In the genomic region with DNA sequence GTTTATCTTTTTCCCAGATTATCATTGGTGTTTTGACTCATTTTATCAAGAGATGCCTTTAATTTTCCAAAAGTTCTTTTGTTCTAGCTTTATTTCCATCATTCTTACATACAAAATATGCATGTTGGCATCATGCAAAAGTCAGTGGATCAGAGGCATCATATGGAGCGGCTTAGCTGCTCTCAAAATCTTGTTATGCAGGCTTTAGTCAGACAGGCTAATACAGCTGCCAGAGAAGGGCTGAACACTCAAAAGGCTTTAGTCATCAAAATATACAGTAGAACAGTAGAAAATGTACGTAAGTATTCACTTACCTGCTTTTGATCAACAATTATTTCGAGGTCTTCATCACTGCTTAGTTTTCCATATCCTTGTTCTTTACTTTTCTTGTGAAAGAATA, we compare ENCODE assay signal across 19 cellular contexts.
DNase-seq lines count a peak whose midpoint lies in the region; ATAC-seq and TF ChIP-seq lines count a peak whose summit lies in the region.
"Had no signal": no experiment of that assay in that cellular context is flagged by ENCODE, and none has a peak within 500 bp of the region (broad histone marks: within the 10 kb centered on the region; RNA-seq: fewer than 3 reads in every experiment).

No MANE protein-coding gene starts in this region.

- TF ChIP-seq CTCF in fibroblast of the aortic adventitia (IDR thresholded peaks at IDR 0.05; ENCODE audit: insufficient read depth, low read length): no peak

- H3K4me3 ChIP-seq in fibroblast of the aortic adventitia (ENCODE audit: low read depth, low read length): no peak overlapping the region
- H3K4me3 ChIP-seq: SJSA1 had no signal

- DNase-seq in Ammon's horn (ENCODE audit: low spot score): peak; percentile 49
- peak; percentile 38 for DNase-seq in HCEC 1CT
- peak; percentile 98 for DNase-seq in NCI-H82 (lab: John Stamatoyannopoulos, UW)
- peak; percentile 37 for DNase-seq in fibroblast of the aortic adventitia (ENCODE audit: low read depth)
- DNase-seq in activated CD4-positive, alpha-beta memory T cell treated with anti-CD3 and anti-CD28 coated beads, Interleukin-2, amount 10 ng/mL, durations not matched to agents 7 days and 5 days: no peak
- no peak for DNase-seq in T-helper 17 cell
- DNase-seq: activated CD4-positive, alpha-beta T cell treated with anti-CD3 and anti-CD28 coated beads for 36 hours; activated naive CD4-positive, alpha-beta T cell treated with anti-CD3 and anti-CD28 coated beads, Interleukin-2, amount 50 U/mL, for 16 hours; activated T-cell treated with anti-CD3 and anti-CD28 coated beads for 4 hours; Caco-2; left ventricle myocardium superior; stimulated activated CD4-positive, alpha-beta T cell treated with anti-CD3 and anti-CD28 coated beads, Interleukin-12 subunit alpha, Interleukin-12 subunit beta, amount 100 ng/mL, for 4 hours; stimulated activated naive CD8-positive, alpha-beta T cell treated with anti-CD3 and anti-CD28 coated beads, Interleukin-15, amount 100 ng/mL, for 72 hours; T-helper 9 cell had no signal

- H3K4me1 Mint-ChIP-seq in activated CD4-positive, alpha-beta memory T cell treated with anti-CD3 and anti-CD28 coated beads, Interleukin-2, amount 10 ng/mL, durations not matched to agents 7 days and 5 days: peaks cover 29% of the 10 kb centered on the region
- no peaks in the 10 kb centered on the region for H3K4me1 Mint-ChIP-seq in T-helper 17 cell
- H3K4me1 Mint-ChIP-seq: stimulated activated naive CD8-positive, alpha-beta T cell treated with anti-CD3 and anti-CD28 coated beads, Interleukin-15, amount 100 ng/mL, for 72 hours had no signal

- CTCF ChIA-PET in activated CD4-positive, alpha-beta memory T cell treated with anti-CD3 and anti-CD28 coated beads, Interleukin-2, amount 10 ng/mL, durations not matched to agents 7 days and 5 days (lab: Charles Lee): no interaction called here

- POLR2A ChIA-PET in activated CD4-positive, alpha-beta memory T cell treated with anti-CD3 and anti-CD28 coated beads, Interleukin-2, amount 10 ng/mL, durations not matched to agents 7 days and 5 days (lab: Charles Lee): no interaction called here

- no peak overlapping the region for H3K4me3 Mint-ChIP-seq in activated CD4-positive, alpha-beta memory T cell treated with anti-CD3 and anti-CD28 coated beads, Interleukin-2, amount 10 ng/mL, durations not matched to agents 7 days and 5 days
- H3K4me3 Mint-ChIP-seq in T-helper 17 cell: no peak overlapping the region
- H3K4me3 Mint-ChIP-seq: activated CD4-positive, alpha-beta T cell treated with anti-CD3 and anti-CD28 coated beads for 36 hours; stimulated activated naive CD8-positive, alpha-beta T cell treated with anti-CD3 and anti-CD28 coated beads, Interleukin-15, amount 100 ng/mL, for 72 hours had no signal

- ATAC-seq in T-helper 17 cell: no peak
- ATAC-seq in esophagus mucosa: no peak
- ATAC-seq in HG02571 (IDR thresholded peaks at IDR 0.05; ENCODE audit: unreplicated experiment): no peak
- ATAC-seq: activated CD4-positive, alpha-beta T cell treated with anti-CD3 and anti-CD28 coated beads for 36 hours; HCT116; left ventricle myocardium superior; stimulated activated naive CD8-positive, alpha-beta T cell treated with anti-CD3 and anti-CD28 coated beads, Interleukin-15, amount 100 ng/mL, for 72 hours had no signal

- no peaks in the 10 kb centered on the region for H3K9me3 Mint-ChIP-seq in activated CD4-positive, alpha-beta memory T cell treated with anti-CD3 and anti-CD28 coated beads, Interleukin-2, amount 10 ng/mL, durations not matched to agents 7 days and 5 days
- H3K9me3 Mint-ChIP-seq: brain; stimulated activated naive CD8-positive, alpha-beta T cell treated with anti-CD3 and anti-CD28 coated beads, Interleukin-15, amount 100 ng/mL, for 72 hours had no signal

- H3K27me3 Mint-ChIP-seq in activated CD4-positive, alpha-beta memory T cell treated with anti-CD3 and anti-CD28 coated beads, Interleukin-2, amount 10 ng/mL, durations not matched to agents 7 days and 5 days: peaks cover 16% of the 10 kb centered on the region
- H3K27me3 Mint-ChIP-seq in T-helper 17 cell: peaks cover 20% of the 10 kb centered on the region

- no peaks in the 10 kb centered on the region for H3K9me3 ChIP-seq in T-helper 17 cell (ENCODE audit: control insufficient read depth, low read length, poor library complexity, severe bottlenecking)
- H3K9me3 ChIP-seq: Caco-2, SJSA1 had no signal

- peaks cover 2% of the 10 kb centered on the region for H3K36me3 Mint-ChIP-seq in activated CD4-positive, alpha-beta memory T cell treated with anti-CD3 and anti-CD28 coated beads, Interleukin-2, amount 10 ng/mL, durations not matched to agents 7 days and 5 days (ENCODE audit: low read depth)
- no peaks in the 10 kb centered on the region for H3K36me3 Mint-ChIP-seq in T-helper 17 cell (ENCODE audit: low read depth)
- H3K36me3 Mint-ChIP-seq: brain had no signal

- no peak overlapping the region for H3K27ac Mint-ChIP-seq in activated CD4-positive, alpha-beta memory T cell treated with anti-CD3 and anti-CD28 coated beads, Interleukin-2, amount 10 ng/mL, durations not matched to agents 7 days and 5 days
- no peak overlapping the region for H3K27ac Mint-ChIP-seq in T-helper 17 cell
- H3K27ac Mint-ChIP-seq: activated CD4-positive, alpha-beta T cell treated with anti-CD3 and anti-CD28 coated beads for 36 hours; stimulated activated naive CD8-positive, alpha-beta T cell treated with anti-CD3 and anti-CD28 coated beads, Interleukin-15, amount 100 ng/mL, for 72 hours had no signal

Comparison
In these comparisons a context has a peak if more than half of its experiments do, and no peak if none do; other contexts are left out.
1. DNase-seq: peak in Ammon's horn (single experiment), HCEC 1CT (single experiment), NCI-H82 (single experiment) and fibroblast of the aortic adventitia (single experiment); none in activated CD4-positive, alpha-beta memory T cell treated with anti-CD3 and anti-CD28 coated beads, Interleukin-2, amount 10 ng/mL, durations not matched to agents 7 days and 5 days (single experiment) and T-helper 17 cell (0 of 3).